Comparison of ENCODE assay signal across 10 cellular contexts in the genomic region with DNA sequence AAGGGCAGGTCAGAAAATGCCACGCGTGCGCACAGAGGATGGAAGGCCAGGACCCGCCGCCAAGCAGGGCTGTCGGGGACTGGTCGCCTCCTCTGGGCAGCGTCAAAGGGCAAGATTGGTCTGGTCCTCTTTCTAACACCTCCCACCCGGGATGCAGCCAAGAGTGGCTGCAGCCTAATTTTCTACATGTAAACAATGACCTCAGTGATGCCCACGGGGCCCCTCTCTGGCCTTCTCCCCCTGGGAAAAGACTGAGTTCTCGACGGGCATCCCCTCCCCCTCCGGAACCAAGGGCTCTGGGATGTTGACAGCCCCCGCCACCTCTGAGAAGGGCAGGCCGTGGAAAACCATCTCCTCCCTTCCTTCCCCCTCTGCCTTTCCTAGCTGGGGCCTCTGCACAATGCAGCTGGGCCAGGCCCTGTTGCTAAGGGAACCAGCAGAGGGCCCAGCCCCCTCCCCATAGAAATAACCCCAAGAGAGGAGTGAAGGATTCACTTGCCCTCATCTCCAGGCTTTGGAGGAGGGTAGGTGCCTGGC.
A peak's percentile ranks its signal among the peaks of the same experiment; 100 is the strongest.
DNase-seq lines count a peak whose midpoint lies in the region; ATAC-seq, FAIRE-seq and TF ChIP-seq lines count a peak whose summit lies in the region.
"Had no signal": no experiment of that assay in that cellular context is flagged by ENCODE, and none has a peak within 500 bp of the region (broad histone marks: within the 10 kb centered on the region; RNA-seq: fewer than 3 reads in every experiment).

No MANE protein-coding gene starts in this region.

- peak; percentile 29 for DNase-seq in NCI-H748 (lab: John Stamatoyannopoulos, UW; ENCODE audit: unreplicated experiment)
- DNase-seq in NCI-H748 treated with DMSO at 0.1 percent for 48 hours (lab: John Stamatoyannopoulos, UW) = no peak
- no peak for DNase-seq in K562 (ENCODE audit: extremely low read depth in 1 of 4, low spot score in 3 of 4)
- DNase-seq in left lung = peak in 1 of 2 donors; percentile 67
- DNase-seq in urothelium cell line (ENCODE audit: low spot score) = peak; percentile 74
- DNase-seq in NCI-H2107 treated with DMSO at 0.1 percent for 48 hours (lab: John Stamatoyannopoulos, UW; ENCODE audit: unreplicated experiment) = no peak
- no peak for DNase-seq in lower lobe of right lung
- DNase-seq in DMS153 (lab: John Stamatoyannopoulos, UW) = no peak
- DNase-seq: effector memory CD8-positive, alpha-beta T cell had no signal

- in situ Hi-C loops in K562 (cut with MboI) = no loop called here

- H3K4me2 ChIP-seq in K562 (ENCODE audit: insufficient read depth, low read length) = no peak overlapping the region

- H3K27me3 ChIP-seq in K562 (ENCODE audit: control insufficient read depth in 2 of 2, insufficient read depth in 2 of 2, low read length in 2 of 2) (no peaks in the 10 kb centered on the region; a peak in 2 of 5 replicates), left lung (no peaks in the 10 kb centered on the region), lower lobe of right lung (ENCODE audit: low read depth) (no peaks in the 10 kb centered on the region)

- TF ChIP-seq POLR2A in K562 (conservative IDR thresholded peaks at IDR 0.05) = no peak

- no peak for TF ChIP-seq CTCF in K562 (IDR thresholded peaks at IDR 0.05 in 2 of 3, conservative IDR thresholded peaks at IDR 0.05 in 1 of 3; ENCODE audit: insufficient read depth in 2 of 3, low read depth in 1 of 3, low read length in 3 of 3)
- TF ChIP-seq CTCF in left lung (IDR thresholded peaks at IDR 0.05) = no peak
- no peak for TF ChIP-seq CTCF in lower lobe of right lung (IDR thresholded peaks at IDR 0.05)

- no peak overlapping the region for H3K27ac ChIP-seq in K562 (ENCODE audit: extremely low read depth, low read depth, low read length)
- peak overlapping the region; percentile 35 to 50 for H3K27ac ChIP-seq in left lung
- H3K27ac ChIP-seq in lower lobe of right lung = no peak overlapping the region

- no peaks in the 10 kb centered on the region for H4K20me1 ChIP-seq in K562 (replicated peaks; ENCODE audit: control insufficient read depth, insufficient read depth, low read length)

- intact Hi-C loops in K562 (cut with micrococcal nuclease) = no loop called here
- intact Hi-C loops in left lung (cut with DNase I) = loop anchor here in 1 of 2 donors (5.0 kb wide), 1 partner anchor 273 kb away; no protein-coding TSS in a partner anchor
- intact Hi-C loops in lower lobe of right lung (cut with DNase I) = loop anchor here (5.0 kb wide), 1 partner anchor 273 kb away; no protein-coding TSS in a partner anchor

- 1% methylated on average over 10 of the region's 15 CpGs for WGBS in K562 (ENCODE audit: insufficient coverage, low coverage, missing lambda C conversion rate)

- H3K36me3 ChIP-seq in K562 (ENCODE audit: control insufficient read depth, insufficient read depth, low read length) = no peaks in the 10 kb centered on the region
- no peaks in the 10 kb centered on the region for H3K36me3 ChIP-seq in left lung
- H3K36me3 ChIP-seq in lower lobe of right lung = no peaks in the 10 kb centered on the region

- no peaks in the 10 kb centered on the region for H3K79me2 ChIP-seq in K562 (ENCODE audit: control insufficient read depth, insufficient read depth, low read length)

- TF ChIP-seq EP300 in K562 (IDR thresholded peaks at IDR 0.05; ENCODE audit: low read length) = no peak

- CTCF ChIA-PET in K562 (lab: Yijun Ruan, JAX; ENCODE audit: low intra/inter-chr PET ratio) = no interaction called here

- H3K4me1 ChIP-seq in K562 (replicated peaks in 1 of 2; ENCODE audit: control insufficient read depth in 2 of 2, insufficient read depth in 2 of 2, low read length in 2 of 2) = no peaks in the 10 kb centered on the region
- H3K4me1 ChIP-seq in left lung = peaks cover 10 to 19% of the 10 kb centered on the region in 2 donors
- peaks cover 26% of the 10 kb centered on the region for H3K4me1 ChIP-seq in lower lobe of right lung

- no peak overlapping the region for H2AFZ ChIP-seq in K562 (ENCODE audit: low read depth, low read length)

- H3K9me1 ChIP-seq in K562 (ENCODE audit: control insufficient read depth, insufficient read depth, low read length) = no peaks in the 10 kb centered on the region

- no peak overlapping the region for H3K4me3 ChIP-seq in K562
- no peak overlapping the region for H3K4me3 ChIP-seq in left lung
- no peak overlapping the region for H3K4me3 ChIP-seq in lower lobe of right lung

- FAIRE-seq in K562 (lab: Jason Lieb, UNC) (no peak), urothelium cell line (lab: Jason Lieb, UNC) (no peak)
- FAIRE-seq: islet of Langerhans had no signal

- no peak for TF ChIP-seq RAD21 in K562 (CRISPR knock-in tag; conservative IDR thresholded peaks at IDR 0.05 in 1 of 2, IDR thresholded peaks at IDR 0.05 in 1 of 2)

- ATAC-seq in K562 (no peak), left lung (no peak), lower lobe of right lung (no peak)
- ATAC-seq: effector memory CD8-positive, alpha-beta T cell had no signal

- POLR2A ChIA-PET in K562 (lab: Yijun Ruan, JAX) = no interaction called here

- H3K9ac ChIP-seq in K562 (ENCODE audit: insufficient read depth in 1 of 2, low read depth in 2 of 2, low read length in 2 of 2) = no peak overlapping the region

- no TSS peak for BruUV-seq in K562 (replicated peaks; lab: Mats Ljungman, UMichigan)

- no peaks in the 10 kb centered on the region for H3K9me3 ChIP-seq in K562 (replicated peaks; ENCODE audit: control insufficient read depth, insufficient read depth, low read depth, low read length)
- H3K9me3 ChIP-seq in left lung = no peaks in the 10 kb centered on the region
- H3K9me3 ChIP-seq in lower lobe of right lung = no peaks in the 10 kb centered on the region

TF ChIP-seq in K562, 482 proteins besides CTCF, POLR2A, EP300 and RAD21:
- TF ChIP-seq PCBP1 (IDR thresholded peaks at IDR 0.05; ENCODE audit: low read depth, low read length, poor library complexity, severe bottlenecking) (no peak), GABPB1 (CRISPR knock-in tag; IDR thresholded peaks at IDR 0.05) (no peak), SOX6 (IDR thresholded peaks at IDR 0.05) (no peak), NRF1 (conservative IDR thresholded peaks at IDR 0.05 in 1 of 2, IDR thresholded peaks at IDR 0.05 in 1 of 2) (peak; percentile 26 to 44; a peak in 2 of 4 replicates)

Comparison
In these comparisons a context has a peak if more than half of its experiments do, and no peak if none do; other contexts are left out.
1. DNase-seq: peak in NCI-H748 (single experiment) and urothelium cell line (single experiment); none in NCI-H748 treated with DMSO at 0.1 percent for 48 hours (single experiment), K562 (0 of 4), NCI-H2107 treated with DMSO at 0.1 percent for 48 hours (single experiment), lower lobe of right lung (single experiment) and DMS153 (single experiment).
2. H3K27ac ChIP-seq: peak in left lung (2 of 2); none in K562 (single experiment) and lower lobe of right lung (single experiment).